17 cellular contexts compared by ENCODE assay signal in genomic region chr2:70698847-70699246, GRCh38.
"Had no signal": no experiment of that assay in that cellular context is flagged by ENCODE, and none has a peak within 500 bp of the region (broad histone marks: within the 10 kb centered on the region; RNA-seq: fewer than 3 reads in every experiment).

No MANE protein-coding gene starts in this region.

- DNase-seq: activated CD4-positive, alpha-beta memory T cell treated with anti-CD3 and anti-CD28 coated beads, Interleukin-2, amount 10 ng/mL, durations not matched to agents 7 days and 5 days; activated CD4-positive, alpha-beta T cell treated with anti-CD3 and anti-CD28 coated beads for 48 hours; activated CD4-positive, CD25-positive, alpha-beta regulatory T cell; activated naive CD4-positive, alpha-beta T cell treated with anti-CD3 and anti-CD28 coated beads, Interleukin-2, amount 50 U/mL, for 16 hours; activated T-cell treated with anti-CD3 and anti-CD28 coated beads, Interleukin-2, amount 50 U/mL, for 4 hours; effector memory CD8-positive, alpha-beta T cell; gastrocnemius medialis; heart left ventricle; immature natural killer cell; left ventricle myocardium superior; occipital lobe; retina; stimulated activated naive B cell treated with anti-CD40 and anti-IgM and Interleukin-4, amounts not matched to agents 10 μg/mL and 1 μg/mL and 100 μg/mL, for 72 hours; T-helper 9 cell had no signal

- ATAC-seq: activated T-cell treated with anti-CD3 and anti-CD28 coated beads, Interleukin-2, amount 50 U/mL, for 4 hours; effector memory CD8-positive, alpha-beta T cell; gastrocnemius medialis; heart left ventricle; left ventricle myocardium superior; stimulated activated naive B cell treated with anti-CD40 and anti-IgM and Interleukin-4, amounts not matched to agents 10 μg/mL and 1 μg/mL and 100 μg/mL, for 72 hours had no signal

- H3K36me3 ChIP-seq: ascending aorta, gastrocnemius medialis, heart left ventricle, thoracic aorta had no signal

- H3K9me3 Mint-ChIP-seq: activated CD4-positive, alpha-beta memory T cell treated with anti-CD3 and anti-CD28 coated beads, Interleukin-2, amount 10 ng/mL, durations not matched to agents 7 days and 5 days; activated T-cell treated with anti-CD3 and anti-CD28 coated beads, Interleukin-2, amount 50 U/mL, for 4 hours; effector memory CD8-positive, alpha-beta T cell; immature natural killer cell; stimulated activated naive B cell treated with anti-CD40 and anti-IgM and Interleukin-4, amounts not matched to agents 10 μg/mL and 1 μg/mL and 100 μg/mL, for 72 hours had no signal

- H3K4me1 ChIP-seq: ascending aorta, gastrocnemius medialis, heart left ventricle had no signal

- H3K27ac Mint-ChIP-seq: activated CD4-positive, alpha-beta memory T cell treated with anti-CD3 and anti-CD28 coated beads, Interleukin-2, amount 10 ng/mL, durations not matched to agents 7 days and 5 days; effector memory CD8-positive, alpha-beta T cell; immature natural killer cell; stimulated activated naive B cell treated with anti-CD40 and anti-IgM and Interleukin-4, amounts not matched to agents 10 μg/mL and 1 μg/mL and 100 μg/mL, for 72 hours had no signal

- H3K27me3 ChIP-seq: ascending aorta, gastrocnemius medialis, heart left ventricle had no signal

- H3K4me3 ChIP-seq: ascending aorta, gastrocnemius medialis, heart left ventricle, thoracic aorta had no signal

- FAIRE-seq: bronchial epithelial cell had no signal

- H3K4me1 Mint-ChIP-seq: activated CD4-positive, alpha-beta memory T cell treated with anti-CD3 and anti-CD28 coated beads, Interleukin-2, amount 10 ng/mL, durations not matched to agents 7 days and 5 days; immature natural killer cell; stimulated activated naive B cell treated with anti-CD40 and anti-IgM and Interleukin-4, amounts not matched to agents 10 μg/mL and 1 μg/mL and 100 μg/mL, for 72 hours had no signal

- H3K4me3 Mint-ChIP-seq: activated CD4-positive, alpha-beta memory T cell treated with anti-CD3 and anti-CD28 coated beads, Interleukin-2, amount 10 ng/mL, durations not matched to agents 7 days and 5 days; activated T-cell treated with anti-CD3 and anti-CD28 coated beads, Interleukin-2, amount 50 U/mL, for 4 hours; effector memory CD8-positive, alpha-beta T cell; immature natural killer cell; stimulated activated naive B cell treated with anti-CD40 and anti-IgM and Interleukin-4, amounts not matched to agents 10 μg/mL and 1 μg/mL and 100 μg/mL, for 72 hours had no signal

- H3K27ac ChIP-seq: ascending aorta, gastrocnemius medialis, heart left ventricle, thoracic aorta had no signal

- H3K9me3 ChIP-seq: ascending aorta, gastrocnemius medialis, heart left ventricle, thoracic aorta had no signal

- H3K36me3 Mint-ChIP-seq: immature natural killer cell had no signal
